Comparison of ENCODE assay signal across 18 cellular contexts in the genomic region with DNA sequence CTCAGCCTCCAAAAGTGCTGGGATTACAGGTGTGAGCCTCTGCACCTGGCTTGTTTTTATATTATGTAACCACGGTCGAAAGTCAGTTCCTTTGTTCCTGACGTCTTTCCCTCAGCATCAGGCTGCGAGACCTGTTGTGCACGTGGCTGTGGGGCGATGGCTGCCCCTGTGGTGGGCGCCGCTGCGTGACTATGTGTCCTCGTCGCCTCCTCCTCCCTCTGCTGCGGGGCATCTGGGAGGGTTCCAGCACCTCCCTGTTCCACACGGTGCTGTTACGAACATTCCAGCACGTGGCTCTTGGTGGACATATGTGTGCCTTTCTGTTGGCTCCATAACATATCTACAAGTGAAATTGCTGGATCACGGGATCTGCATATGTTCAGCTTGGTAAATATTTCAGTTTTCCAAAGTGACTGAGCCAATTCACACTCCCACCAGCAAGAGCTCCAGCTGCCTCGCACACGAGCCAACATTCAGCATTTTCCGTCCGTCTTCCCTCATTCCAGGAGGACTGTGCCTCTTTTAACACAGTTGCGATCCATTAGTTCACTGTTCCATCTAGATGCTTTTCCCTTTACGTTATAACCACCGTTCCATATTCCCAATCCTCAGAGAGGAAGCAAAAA. TPM values are rescaled to one million over a fixed set of nuclear protein-coding genes. Genes with fewer than 3 reads are reported as not detected.
A peak's percentile ranks its signal among the peaks of the same experiment; 100 is the strongest.
DNase-seq lines count a peak whose midpoint lies in the region; ATAC-seq and TF ChIP-seq lines count a peak whose summit lies in the region.
"Had no signal": no experiment of that assay in that cellular context is flagged by ENCODE, and none has a peak within 500 bp of the region (broad histone marks: within the 10 kb centered on the region; RNA-seq: fewer than 3 reads in every experiment).

No MANE protein-coding gene starts in this region.

- ATAC-seq in GM21825 (IDR thresholded peaks at IDR 0.05; ENCODE audit: unreplicated experiment) = peak; percentile 14
- no peak for ATAC-seq in WTC11
- ATAC-seq in naive B cell (ENCODE audit: low read depth in 2 of 2) = peak in 1 of 2 donors; percentile 4
- ATAC-seq: left colon had no signal

- H3K27me3 Mint-ChIP-seq in WTC11 (ENCODE audit: low read depth) (no peaks in the 10 kb centered on the region), naive B cell (no peaks in the 10 kb centered on the region)
- H3K27me3 Mint-ChIP-seq: activated naive CD8-positive, alpha-beta T cell had no signal

- no peaks in the 10 kb centered on the region for H3K36me3 Mint-ChIP-seq in WTC11
- H3K36me3 Mint-ChIP-seq in naive B cell = no peaks in the 10 kb centered on the region

- H3K27ac Mint-ChIP-seq in WTC11 (peak overlapping the region; percentile 46; the same call in 1 of the 2 replicates), naive B cell (peak overlapping the region; percentile 91 to 99 (median 96))
- H3K27ac Mint-ChIP-seq: activated naive CD8-positive, alpha-beta T cell had no signal

- H3K4me3 Mint-ChIP-seq in WTC11 (no peak overlapping the region), naive B cell (peak overlapping the region; percentile 15 to 84 (median 57))
- H3K4me3 Mint-ChIP-seq: activated naive CD8-positive, alpha-beta T cell had no signal

- DNase-seq in Ammon's horn (ENCODE audit: low spot score) = peak; percentile 65
- DNase-seq in WTC11 (ENCODE audit: low spot score) = no peak
- no peak for DNase-seq in naive B cell
- no peak for DNase-seq in SW 1271 (lab: John Stamatoyannopoulos, UW)
- DNase-seq in iPS-NIHi11 (ENCODE audit: low spot score) = no peak
- DNase-seq in KG1 (lab: John Stamatoyannopoulos, UW) = no peak
- DNase-seq in NCI-H69 (lab: John Stamatoyannopoulos, UW) = no peak
- DNase-seq: ACHN; activated CD4-positive, alpha-beta T cell treated with anti-CD3 and anti-CD28 coated beads, Interleukin-2, amount 50 U/mL, for 1 hour; brain microvascular endothelial cell; cortex of kidney; foreskin melanocyte; left colon; NCI-H1417; NCI-H2171 treated with DMSO at 0.1 percent for 48 hours; tibial artery had no signal

- H3K4me1 Mint-ChIP-seq in WTC11 (peaks cover under 1% of the 10 kb centered on the region; the same call in 1 of the 2 replicates), naive B cell (peaks cover 18 to 64% (median 37%) of the 10 kb centered on the region in 3 donors)

- H3K9me3 Mint-ChIP-seq in WTC11 (no peaks in the 10 kb centered on the region), naive B cell (no peaks in the 10 kb centered on the region)

- POLR2A ChIA-PET in WTC11 (lab: Charles Lee) = no interaction called here

- TF ChIP-seq CTCF in WTC11 (IDR thresholded peaks at IDR 0.05) = no peak

- CTCF ChIA-PET in WTC11 (lab: Charles Lee) = no interaction called here

TF ChIP-seq in WTC11, 78 proteins besides CTCF, POLR2A, EP300 and RAD21:
- TF ChIP-seq TEAD4 (CRISPR knock-in tag; IDR thresholded peaks at IDR 0.05) (no peak), NR1H2 (CRISPR knock-in tag; IDR thresholded peaks at IDR 0.05) (no peak), FOXK1 (CRISPR knock-in tag; IDR thresholded peaks at IDR 0.05) (no peak), FOXP1 (CRISPR knock-in tag; IDR thresholded peaks at IDR 0.05; ENCODE audit: borderline replicate concordance) (no peak), GTF2I (CRISPR knock-in tag; conservative IDR thresholded peaks at IDR 0.05) (no peak), SP1 (CRISPR knock-in tag; conservative IDR thresholded peaks at IDR 0.05) (no peak), RELA (CRISPR knock-in tag; IDR thresholded peaks at IDR 0.05; ENCODE audit: borderline replicate concordance) (no peak), JUN (CRISPR knock-in tag; IDR thresholded peaks at IDR 0.05) (no peak)
- TF ChIP-seq, protein P1, sequence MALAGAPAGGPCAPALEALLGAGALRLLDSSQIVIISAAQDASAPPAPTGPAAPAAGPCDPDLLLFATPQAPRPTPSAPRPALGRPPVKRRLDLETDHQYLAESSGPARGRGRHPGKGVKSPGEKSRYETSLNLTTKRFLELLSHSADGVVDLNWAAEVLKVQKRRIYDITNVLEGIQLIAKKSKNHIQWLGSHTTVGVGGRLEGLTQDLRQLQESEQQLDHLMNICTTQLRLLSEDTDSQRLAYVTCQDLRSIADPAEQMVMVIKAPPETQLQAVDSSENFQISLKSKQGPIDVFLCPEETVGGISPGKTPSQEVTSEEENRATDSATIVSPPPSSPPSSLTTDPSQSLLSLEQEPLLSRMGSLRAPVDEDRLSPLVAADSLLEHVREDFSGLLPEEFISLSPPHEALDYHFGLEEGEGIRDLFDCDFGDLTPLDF (CRISPR knock-in tag; IDR thresholded peaks at IDR 0.05) = no peak
- TF ChIP-seq, protein P2, sequence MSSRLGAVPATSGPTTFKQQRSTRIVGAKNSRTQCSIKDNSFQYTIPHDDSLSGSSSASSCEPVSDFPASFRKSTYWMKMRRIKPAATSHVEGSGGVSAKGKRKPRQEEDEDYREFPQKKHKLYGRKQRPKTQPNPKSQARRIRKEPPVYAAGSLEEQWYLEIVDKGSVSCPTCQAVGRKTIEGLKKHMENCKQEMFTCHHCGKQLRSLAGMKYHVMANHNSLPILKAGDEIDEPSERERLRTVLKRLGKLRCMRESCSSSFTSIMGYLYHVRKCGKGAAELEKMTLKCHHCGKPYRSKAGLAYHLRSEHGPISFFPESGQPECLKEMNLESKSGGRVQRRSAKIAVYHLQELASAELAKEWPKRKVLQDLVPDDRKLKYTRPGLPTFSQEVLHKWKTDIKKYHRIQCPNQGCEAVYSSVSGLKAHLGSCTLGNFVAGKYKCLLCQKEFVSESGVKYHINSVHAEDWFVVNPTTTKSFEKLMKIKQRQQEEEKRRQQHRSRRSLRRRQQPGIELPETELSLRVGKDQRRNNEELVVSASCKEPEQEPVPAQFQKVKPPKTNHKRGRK (CRISPR knock-in tag; IDR thresholded peaks at IDR 0.05; ENCODE audit: borderline replicate concordance) = no peak
- TF ChIP-seq, protein P3, sequence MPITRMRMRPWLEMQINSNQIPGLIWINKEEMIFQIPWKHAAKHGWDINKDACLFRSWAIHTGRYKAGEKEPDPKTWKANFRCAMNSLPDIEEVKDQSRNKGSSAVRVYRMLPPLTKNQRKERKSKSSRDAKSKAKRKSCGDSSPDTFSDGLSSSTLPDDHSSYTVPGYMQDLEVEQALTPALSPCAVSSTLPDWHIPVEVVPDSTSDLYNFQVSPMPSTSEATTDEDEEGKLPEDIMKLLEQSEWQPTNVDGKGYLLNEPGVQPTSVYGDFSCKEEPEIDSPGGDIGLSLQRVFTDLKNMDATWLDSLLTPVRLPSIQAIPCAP (CRISPR knock-in tag; IDR thresholded peaks at IDR 0.05) = no peak
- TF ChIP-seq, protein P4, sequence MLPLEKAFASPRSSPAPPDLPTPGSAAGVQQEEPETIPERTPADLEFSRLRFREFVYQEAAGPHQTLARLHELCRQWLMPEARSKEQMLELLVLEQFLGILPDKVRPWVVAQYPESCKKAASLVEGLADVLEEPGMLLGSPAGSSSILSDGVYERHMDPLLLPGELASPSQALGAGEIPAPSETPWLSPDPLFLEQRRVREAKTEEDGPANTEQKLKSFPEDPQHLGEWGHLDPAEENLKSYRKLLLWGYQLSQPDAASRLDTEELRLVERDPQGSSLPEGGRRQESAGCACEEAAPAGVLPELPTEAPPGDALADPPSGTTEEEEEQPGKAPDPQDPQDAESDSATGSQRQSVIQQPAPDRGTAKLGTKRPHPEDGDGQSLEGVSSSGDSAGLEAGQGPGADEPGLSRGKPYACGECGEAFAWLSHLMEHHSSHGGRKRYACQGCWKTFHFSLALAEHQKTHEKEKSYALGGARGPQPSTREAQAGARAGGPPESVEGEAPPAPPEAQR (CRISPR knock-in tag; IDR thresholded peaks at IDR 0.05) = no peak
- TF ChIP-seq, protein P5, sequence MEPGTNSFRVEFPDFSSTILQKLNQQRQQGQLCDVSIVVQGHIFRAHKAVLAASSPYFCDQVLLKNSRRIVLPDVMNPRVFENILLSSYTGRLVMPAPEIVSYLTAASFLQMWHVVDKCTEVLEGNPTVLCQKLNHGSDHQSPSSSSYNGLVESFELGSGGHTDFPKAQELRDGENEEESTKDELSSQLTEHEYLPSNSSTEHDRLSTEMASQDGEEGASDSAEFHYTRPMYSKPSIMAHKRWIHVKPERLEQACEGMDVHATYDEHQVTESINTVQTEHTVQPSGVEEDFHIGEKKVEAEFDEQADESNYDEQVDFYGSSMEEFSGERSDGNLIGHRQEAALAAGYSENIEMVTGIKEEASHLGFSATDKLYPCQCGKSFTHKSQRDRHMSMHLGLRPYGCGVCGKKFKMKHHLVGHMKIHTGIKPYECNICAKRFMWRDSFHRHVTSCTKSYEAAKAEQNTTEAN (CRISPR knock-in tag; IDR thresholded peaks at IDR 0.05) = no peak
- TF ChIP-seq, protein P6, sequence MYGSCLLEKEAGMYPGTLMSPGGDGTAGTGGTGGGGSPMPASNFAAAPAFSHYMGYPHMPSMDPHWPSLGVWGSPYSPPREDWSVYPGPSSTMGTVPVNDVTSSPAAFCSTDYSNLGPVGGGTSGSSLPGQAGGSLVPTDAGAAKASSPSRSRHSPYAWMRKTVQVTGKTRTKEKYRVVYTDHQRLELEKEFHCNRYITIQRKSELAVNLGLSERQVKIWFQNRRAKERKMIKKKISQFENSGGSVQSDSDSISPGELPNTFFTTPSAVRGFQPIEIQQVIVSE (CRISPR knock-in tag; IDR thresholded peaks at IDR 0.05; ENCODE audit: borderline replicate concordance) = no peak

RNA-seq across cellular contexts. Expression of a gene that starts 25.1 kb away (rescaled TPM):
- 44.9 to 50.8 TPM (median 49.6 TPM) in 3 replicates for total RNA-seq in WTC11 (2021)
- 100 to 1,000 TPM in 3 of 6 donors, 10 to 100 TPM in 3; 74.2 to 107 (median 96.2) TPM for polyA plus RNA-seq in naive B cell (ENCODE audit: low read depth in 6 of 6)

RNA-seq across cellular contexts. Expression of a gene that starts 47.1 kb away (rescaled TPM):
- total RNA-seq in WTC11 (2021) = 100 to 108 TPM (median 102 TPM) in 3 replicates
- polyA plus RNA-seq in naive B cell (ENCODE audit: low read depth in 6 of 6) = 10 to 100 TPM; 50.8 to 78.8 (median 59.4) TPM

RNA-seq across cellular contexts. Expression of a gene that starts 47.1 kb away (rescaled TPM):
- total RNA-seq in WTC11 (2021) = 33.6 to 38.9 TPM (median 34.7 TPM) in 3 replicates
- polyA plus RNA-seq in naive B cell (ENCODE audit: low read depth in 6 of 6) = 10 to 100 TPM; 29.2 to 64.2 (median 46.1) TPM

RNA-seq across cellular contexts. Expression of a gene that starts 56.4 kb away (rescaled TPM):
- total RNA-seq in WTC11 (2021) = 43.8 to 47.8 TPM (median 46.7 TPM) in 3 replicates
- 100 to 1,000 TPM; 109 to 209 (median 158) TPM for polyA plus RNA-seq in naive B cell (ENCODE audit: low read depth in 6 of 6)
